Comparison of ENCODE assay signal across 8 cellular contexts in the genomic region with DNA sequence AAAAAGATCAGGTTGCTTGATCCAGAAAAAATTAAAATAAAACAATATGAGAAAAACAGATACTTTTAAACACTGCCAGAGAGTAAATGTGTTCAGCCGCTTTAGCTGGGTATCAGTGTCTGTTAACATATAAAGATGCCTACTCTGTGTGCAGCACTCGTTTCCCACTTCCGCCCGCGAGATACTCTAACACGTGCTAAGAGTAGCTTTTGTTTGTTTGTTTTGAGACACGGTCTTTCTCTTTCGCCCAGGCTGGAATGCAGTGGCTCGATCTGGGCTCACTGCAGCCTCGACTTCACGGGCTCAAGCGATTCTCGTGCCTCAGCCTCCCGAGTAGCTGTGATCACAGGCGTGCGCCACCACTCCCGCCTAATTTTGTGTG. TPM values are rescaled to one million over a fixed set of nuclear protein-coding genes. Genes with fewer than 3 reads are reported as not detected.
A peak's percentile ranks its signal among the peaks of the same experiment; 100 is the strongest.
DNase-seq lines count a peak whose midpoint lies in the region; ATAC-seq, FAIRE-seq and TF ChIP-seq lines count a peak whose summit lies in the region.

No MANE protein-coding gene starts in this region.

- WGBS in A549 (ENCODE audit: missing lambda C conversion rate), result 27% methylated on average over 17 of the region's 17 CpGs

- H3K4me2 ChIP-seq in A549, result peak overlapping the region; percentile 98

- TF ChIP-seq CTCF in A549 (IDR thresholded peaks at IDR 0.05) (no peak), Panc1 (IDR thresholded peaks at IDR 0.05) (no peak), dorsolateral prefrontal cortex (IDR thresholded peaks at IDR 0.05 in 54 of 56, conservative IDR thresholded peaks at IDR 0.05 in 2 of 56; ENCODE audit: low read depth in 1 of 56, partially characterized antibody in 56 of 56) (no peak)

- POLR2A ChIA-PET in A549 (lab: Yijun Ruan, JAX) (interaction anchor here (1.3 kb wide), 1 partner anchor 32 kb away, joined by 9 read pairs; no protein-coding TSS in a partner anchor), Panc1 (lab: Charles Lee) (interaction anchor here (0.5 to 0.6 kb wide), 2 partner anchors 13 to 707 kb away, joined by 6 to 13 read pairs; no protein-coding TSS in a partner anchor)

- DNase-seq in A549 (ENCODE audit: low read depth in 1 of 2, low spot score in 1 of 2) (no peak), Panc1 (ENCODE audit: low read depth, low spot score) (no peak), dorsolateral prefrontal cortex (peak in 2 of 10 donors; percentile 32 to 42), iPS-NIHi7 (ENCODE audit: extremely low spot score) (no peak), GM12892 (ENCODE audit: insufficient read length) (no peak), SKM-1 (lab: John Stamatoyannopoulos, UW; ENCODE audit: unreplicated experiment) (no peak)

- H3K4me1 ChIP-seq in A549 (peaks cover 9% of the 10 kb centered on the region; the same call in 2 of the 3 replicates), Panc1 (ENCODE audit: control insufficient read depth, insufficient read depth, low read length) (peaks cover 5% of the 10 kb centered on the region; the same call in 1 of the 2 replicates), muscle layer of duodenum (ENCODE audit: control insufficient read depth in 1 of 2, insufficient read depth in 2 of 2, low read length in 2 of 2) (peaks cover 5 to 19% of the 10 kb centered on the region in 2 donors)

- no TSS peak for BruUV-seq in Panc1 (replicated peaks; lab: Mats Ljungman, UMichigan)

- H3K27me3 ChIP-seq in Panc1 (ENCODE audit: control insufficient read depth, insufficient read depth, low read length) (no peaks in the 10 kb centered on the region), dorsolateral prefrontal cortex (no peaks in the 10 kb centered on the region), muscle layer of duodenum (ENCODE audit: low read depth, low read length) (no peaks in the 10 kb centered on the region)

- in situ Hi-C loops in Panc1 (cut with HindIII; ENCODE audit: low pct_unique_long_range_greater_than_20kb, low sequenced_read_pairs), result no loop called here

- TF ChIP-seq POLR2A in A549 (IDR thresholded peaks at IDR 0.05; ENCODE audit: low read length) (no peak), GM12892 (IDR thresholded peaks at IDR 0.05; ENCODE audit: low read depth, low read length) (no peak)

- intact Hi-C loops in Panc1 (cut with micrococcal nuclease; ENCODE audit: unreplicated experiment), result no loop called here
- intact Hi-C loops in dorsolateral prefrontal cortex (cut with DNase I), result no loop called here

- peak; percentile 51 to 58 for ATAC-seq in A549
- ATAC-seq in GM18907 (IDR thresholded peaks at IDR 0.05; ENCODE audit: unreplicated experiment), result peak; percentile 27
- peak; percentile 50 for ATAC-seq in Panc1

- no peaks in the 10 kb centered on the region for H3K9me3 ChIP-seq in A549
- no peaks in the 10 kb centered on the region for H3K9me3 ChIP-seq in Panc1 (ENCODE audit: control insufficient read depth, insufficient read depth, low read depth, low read length)
- no peaks in the 10 kb centered on the region for H3K9me3 ChIP-seq in muscle layer of duodenum (ENCODE audit: control insufficient read depth in 1 of 2, low read length in 2 of 2)

- CTCF ChIA-PET in A549 (lab: Yijun Ruan, JAX) (interaction anchor here (0.7 to 3.9 kb wide), 12 partner anchors 11 to 122 kb away, joined by 3 to 26 read pairs (median 3); a partner anchor contains a TSS), Panc1 (lab: Charles Lee) (no interaction called here)

- FAIRE-seq in A549 (lab: Jason Lieb, UNC) (no peak), GM12892 (lab: Jason Lieb, UNC) (no peak)

- TF ChIP-seq EP300 in A549 (IDR thresholded peaks at IDR 0.05), result no peak

- H3K4me3 ChIP-seq in A549 (peak overlapping the region; percentile 92), Panc1 (ENCODE audit: low read depth in 2 of 2, low read length in 2 of 2) (peak overlapping the region; percentile 73 to 79), dorsolateral prefrontal cortex (peak overlapping the region; percentile 51 to 92 (median 80)), muscle layer of duodenum (ENCODE audit: low read depth in 1 of 2, low read length in 2 of 2) (peak overlapping the region; percentile 64 to 90)

- H3K27ac ChIP-seq in A549 (peak overlapping the region; percentile 57 to 93), Panc1 (ENCODE audit: low read length) (peak overlapping the region; percentile 71), dorsolateral prefrontal cortex (peak overlapping the region in 50 of 59 donors; percentile 3 to 87 (median 74)), muscle layer of duodenum (ENCODE audit: low read length) (no peak overlapping the region)

- H3K36me3 ChIP-seq in Panc1 (ENCODE audit: control insufficient read depth, insufficient read depth, low read length), result no peaks in the 10 kb centered on the region
- H3K36me3 ChIP-seq in muscle layer of duodenum (ENCODE audit: control insufficient read depth in 1 of 2, insufficient read depth in 2 of 2, low read length in 2 of 2), result peaks cover 0 to 12% of the 10 kb centered on the region in 2 donors

- no peak for TF ChIP-seq RAD21 in A549 (conservative IDR thresholded peaks at IDR 0.05 in 1 of 2, IDR thresholded peaks at IDR 0.05 in 1 of 2)

TF ChIP-seq in A549, 52 proteins besides CTCF, POLR2A, EP300 and RAD21:
- TF ChIP-seq HOXA7 (CRISPR knock-in tag; IDR thresholded peaks at IDR 0.05), result no peak
- TF ChIP-seq, protein P1, sequence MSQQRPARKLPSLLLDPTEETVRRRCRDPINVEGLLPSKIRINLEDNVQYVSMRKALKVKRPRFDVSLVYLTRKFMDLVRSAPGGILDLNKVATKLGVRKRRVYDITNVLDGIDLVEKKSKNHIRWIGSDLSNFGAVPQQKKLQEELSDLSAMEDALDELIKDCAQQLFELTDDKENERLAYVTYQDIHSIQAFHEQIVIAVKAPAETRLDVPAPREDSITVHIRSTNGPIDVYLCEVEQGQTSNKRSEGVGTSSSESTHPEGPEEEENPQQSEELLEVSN (IDR thresholded peaks at IDR 0.05; ENCODE audit: borderline replicate concordance, low read depth), result 0 out of 2 replicates have a peak, but pooled peaks have one; percentile 25
TF ChIP-seq in A549: peak in this region for 1.

RNA-seq across cellular contexts. Expression of a gene that starts 0.5 kb away (rescaled TPM):
- polyA plus RNA-seq in A549 (2011; rRNA removed), result 17.0 and 18.5 TPM in 2 replicates
- polyA plus RNA-seq in A549 (2012; cell fraction: cytosol; rRNA removed), result 50.1 and 64.4 TPM in 2 replicates
- polyA plus RNA-seq in A549 (2012; cell fraction: nucleus; rRNA removed), result 94.3 and 126 TPM in 2 replicates
- 30.2 to 35.5 TPM (median 34.7 TPM) in 3 replicates for polyA plus RNA-seq in A549 (2017; fragmentation: RNase III; extraction: RNeasy Plus Mini Kit Qiagen cat#74134 plus additional on column Dnase treatment)
- 13.9 and 14.7 TPM in 2 replicates for polyA minus RNA-seq in A549 (2011; rRNA and poly(A)+ RNA removed)
- 54.5 TPM for total RNA-seq in Panc1 (2021; ENCODE audit: unreplicated experiment)
- polyA plus RNA-seq in Panc1 (2012; ENCODE audit: insufficient read length), result 84.8 TPM
- 10 to 100 TPM; 21.1 to 40.5 (median 28.6) TPM for total RNA-seq in dorsolateral prefrontal cortex
- polyA plus RNA-seq in GM12892 (2012; ENCODE audit: missing spikeins), result 9.5 TPM

RNA-seq across cellular contexts. Expression of a gene that starts 7.9 kb away (rescaled TPM):
- polyA plus RNA-seq in A549 (2011; rRNA removed) (9.4 and 10.2 TPM in 2 replicates), A549 (2017; fragmentation: RNase III; extraction: RNeasy Plus Mini Kit Qiagen cat#74134 plus additional on column Dnase treatment) (8.4 to 10.6 TPM (median 9.9 TPM) in 3 replicates)
- polyA plus RNA-seq in A549 (2012; cell fraction: cytosol; rRNA removed), result 13.1 and 13.5 TPM in 2 replicates
- 25.7 and 33.8 TPM in 2 replicates for polyA plus RNA-seq in A549 (2012; cell fraction: nucleus; rRNA removed)
- 11.3 and 17.7 TPM in 2 replicates for polyA minus RNA-seq in A549 (2011; rRNA and poly(A)+ RNA removed)
- total RNA-seq in Panc1 (2021; ENCODE audit: unreplicated experiment) (46.4 TPM), dorsolateral prefrontal cortex (10 to 100 TPM; 26.4 to 59.7 (median 38.5) TPM)
- polyA plus RNA-seq in Panc1 (2012; ENCODE audit: insufficient read length), result 57.8 TPM
- polyA plus RNA-seq in GM12892 (2012; ENCODE audit: missing spikeins), result 27.8 TPM

RNA-seq across cellular contexts. Expression of a gene that starts 32.5 kb away (rescaled TPM):
- 88.8 and 104 TPM in 2 replicates for polyA plus RNA-seq in A549 (2011; rRNA removed)
- 88.5 and 106 TPM in 2 replicates for polyA plus RNA-seq in A549 (2012; cell fraction: cytosol; rRNA removed)
- polyA plus RNA-seq in A549 (2012; cell fraction: nucleus; rRNA removed), result 240 and 241 TPM in 2 replicates
- 268 to 341 TPM (median 310 TPM) in 3 replicates for polyA plus RNA-seq in A549 (2017; fragmentation: RNase III; extraction: RNeasy Plus Mini Kit Qiagen cat#74134 plus additional on column Dnase treatment)
- 87.7 and 103 TPM in 2 replicates for polyA minus RNA-seq in A549 (2011; rRNA and poly(A)+ RNA removed)
- total RNA-seq in Panc1 (2021; ENCODE audit: unreplicated experiment), result 360 TPM
- 296 TPM for polyA plus RNA-seq in Panc1 (2012; ENCODE audit: insufficient read length)
- 100 to 1,000 TPM; 198 to 357 (median 281) TPM for total RNA-seq in dorsolateral prefrontal cortex
- polyA plus RNA-seq in GM12892 (2012; ENCODE audit: missing spikeins), result 146 TPM

RNA-seq across cellular contexts. Expression of a gene that starts 33.6 kb away (rescaled TPM):
- polyA plus RNA-seq in A549 (2011; rRNA removed), result 0.35 and 0.50 TPM in 2 replicates
- polyA plus RNA-seq in A549 (2012; cell fraction: cytosol; rRNA removed), result 0.26 and 0.49 TPM in 2 replicates
- polyA plus RNA-seq in A549 (2012; cell fraction: nucleus; rRNA removed), result 1.3 and 1.8 TPM in 2 replicates
- polyA plus RNA-seq in A549 (2017; fragmentation: RNase III; extraction: RNeasy Plus Mini Kit Qiagen cat#74134 plus additional on column Dnase treatment), result 1.0 to 1.1 TPM (median 1.0 TPM) in 3 replicates
- 0.45 and 1.0 TPM in 2 replicates for polyA minus RNA-seq in A549 (2011; rRNA and poly(A)+ RNA removed)
- total RNA-seq in Panc1 (2021; ENCODE audit: unreplicated experiment), result 4.1 TPM
- 3.1 TPM for polyA plus RNA-seq in Panc1 (2012; ENCODE audit: insufficient read length)
- total RNA-seq in dorsolateral prefrontal cortex, result 1 to 10 TPM in 5 of 120 experiments, under 1 TPM in 70, not detected in 45; 0.07 to 1.6 (median 0.15) TPM
- 0.15 TPM for polyA plus RNA-seq in GM12892 (2012; ENCODE audit: missing spikeins)

RNA-seq across cellular contexts. Expression of a gene that starts 51.1 kb away (rescaled TPM):
- polyA plus RNA-seq in A549 (2011; rRNA removed) (0.22 and 0.40 TPM in 2 replicates), A549 (2017; fragmentation: RNase III; extraction: RNeasy Plus Mini Kit Qiagen cat#74134 plus additional on column Dnase treatment) (0.23 to 0.51 TPM (median 0.39 TPM) in 3 replicates)
- 0.26 and 0.32 TPM in 2 replicates for polyA plus RNA-seq in A549 (2012; cell fraction: cytosol; rRNA removed)
- polyA plus RNA-seq in A549 (2012; cell fraction: nucleus; rRNA removed), result 1.3 TPM in 2 replicates
- 0.41 and 0.58 TPM in 2 replicates for polyA minus RNA-seq in A549 (2011; rRNA and poly(A)+ RNA removed)
- total RNA-seq in Panc1 (2021; ENCODE audit: unreplicated experiment) (0.39 TPM), dorsolateral prefrontal cortex (10 to 100 TPM in 111 of 120 experiments, 1 to 10 TPM in 9; 4.6 to 94.1 (median 19.4) TPM)
- 0.34 TPM for polyA plus RNA-seq in Panc1 (2012; ENCODE audit: insufficient read length)
- 0.70 TPM for polyA plus RNA-seq in GM12892 (2012; ENCODE audit: missing spikeins)
